Comparison of ENCODE assay signal across 1 cellular context in genomic region chr17:35807371-35808144, GRCh38.
TF ChIP-seq lines count a peak whose summit lies in the region.

No MANE protein-coding gene starts in this region.

TF ChIP-seq in K562, 482 proteins besides CTCF, POLR2A, EP300 and RAD21:
- TF ChIP-seq SMARCC2 (IDR thresholded peaks at IDR 0.05; ENCODE audit: low read depth) (no peak), MBD2 (IDR thresholded peaks at IDR 0.05; ENCODE audit: borderline replicate concordance, low read depth) (no peak), PRMT5 (CRISPR knock-in tag; IDR thresholded peaks at IDR 0.05) (no peak), TCF7L2 (IDR thresholded peaks at IDR 0.05; ENCODE audit: low read depth, low read length) (no peak), ZNF197 (CRISPR knock-in tag; IDR thresholded peaks at IDR 0.05; ENCODE audit: low read depth) (no peak), THAP12 (CRISPR knock-in tag; IDR thresholded peaks at IDR 0.05) (no peak), KDM1A (IDR thresholded peaks at IDR 0.05) (peak in 1 of 2 experiments; percentile 32; a peak in 2 of 4 replicates), SLC30A9 (CRISPR knock-in tag; IDR thresholded peaks at IDR 0.05) (no peak), ATF7 (IDR thresholded peaks at IDR 0.05) (peak; percentile 13; the same call in 1 of the 2 replicates), RCOR1 (IDR thresholded peaks at IDR 0.05; ENCODE audit: borderline replicate concordance in 1 of 2, low read depth in 2 of 2, low read length in 2 of 2) (peak in 1 of 2 experiments; percentile 91; a peak in 2 of 4 replicates), ZEB2 (IDR thresholded peaks at IDR 0.05) (peak; percentile 57), GTF2F1 (IDR thresholded peaks at IDR 0.05; ENCODE audit: low read depth, low read length) (no peak), HOMEZ (CRISPR knock-in tag; IDR thresholded peaks at IDR 0.05) (no peak), JUND (IDR thresholded peaks at IDR 0.05; ENCODE audit: borderline replicate concordance, low read depth, low read length) (peak; percentile 41; the same call in 1 of the 2 replicates), JUND (tag; IDR thresholded peaks at IDR 0.05; ENCODE audit: borderline replicate concordance, low read depth, low read length) (no peak), ZNF431 (CRISPR knock-in tag; IDR thresholded peaks at IDR 0.05) (no peak), SAP30 (IDR thresholded peaks at IDR 0.05; ENCODE audit: borderline replicate concordance, insufficient read depth, low read depth, low read length, poor library complexity, severe bottlenecking) (no peak), FUS (optimal IDR thresholded peaks at IDR 0.05; ENCODE audit: low read depth, low read length) (no peak), CC2D1A (IDR thresholded peaks at IDR 0.05) (no peak), SRSF7 (optimal IDR thresholded peaks at IDR 0.05; ENCODE audit: low read depth, low read length) (no peak), SP1 (CRISPR knock-in tag; IDR thresholded peaks at IDR 0.05) (no peak), ZBTB34 (CRISPR knock-in tag; IDR thresholded peaks at IDR 0.05) (no peak), ZNF644 (tag; IDR thresholded peaks at IDR 0.05; ENCODE audit: low read depth) (no peak), MEF2D (tag; conservative IDR thresholded peaks at IDR 0.05; ENCODE audit: low read depth) (no peak), ARID1B (IDR thresholded peaks at IDR 0.05) (0 out of 2 replicates have a peak, but pooled peaks have one; percentile 5), SOX6 (IDR thresholded peaks at IDR 0.05) (peak; percentile 53; the same call in 1 of the 2 replicates), GTF2B (IDR thresholded peaks at IDR 0.05; ENCODE audit: extremely low read depth, insufficient read length) (no peak)
- TF ChIP-seq, protein P1, sequence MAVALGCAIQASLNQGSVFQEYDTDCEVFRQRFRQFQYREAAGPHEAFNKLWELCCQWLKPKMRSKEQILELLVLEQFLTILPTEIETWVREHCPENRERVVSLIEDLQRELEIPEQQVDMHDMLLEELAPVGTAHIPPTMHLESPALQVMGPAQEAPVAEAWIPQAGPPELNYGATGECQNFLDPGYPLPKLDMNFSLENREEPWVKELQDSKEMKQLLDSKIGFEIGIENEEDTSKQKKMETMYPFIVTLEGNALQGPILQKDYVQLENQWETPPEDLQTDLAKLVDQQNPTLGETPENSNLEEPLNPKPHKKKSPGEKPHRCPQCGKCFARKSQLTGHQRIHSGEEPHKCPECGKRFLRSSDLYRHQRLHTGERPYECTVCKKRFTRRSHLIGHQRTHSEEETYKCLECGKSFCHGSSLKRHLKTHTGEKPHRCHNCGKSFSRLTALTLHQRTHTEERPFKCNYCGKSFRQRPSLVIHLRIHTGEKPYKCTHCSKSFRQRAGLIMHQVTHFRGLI (CRISPR knock-in tag; IDR thresholded peaks at IDR 0.05), result no peak
- TF ChIP-seq, protein P2, sequence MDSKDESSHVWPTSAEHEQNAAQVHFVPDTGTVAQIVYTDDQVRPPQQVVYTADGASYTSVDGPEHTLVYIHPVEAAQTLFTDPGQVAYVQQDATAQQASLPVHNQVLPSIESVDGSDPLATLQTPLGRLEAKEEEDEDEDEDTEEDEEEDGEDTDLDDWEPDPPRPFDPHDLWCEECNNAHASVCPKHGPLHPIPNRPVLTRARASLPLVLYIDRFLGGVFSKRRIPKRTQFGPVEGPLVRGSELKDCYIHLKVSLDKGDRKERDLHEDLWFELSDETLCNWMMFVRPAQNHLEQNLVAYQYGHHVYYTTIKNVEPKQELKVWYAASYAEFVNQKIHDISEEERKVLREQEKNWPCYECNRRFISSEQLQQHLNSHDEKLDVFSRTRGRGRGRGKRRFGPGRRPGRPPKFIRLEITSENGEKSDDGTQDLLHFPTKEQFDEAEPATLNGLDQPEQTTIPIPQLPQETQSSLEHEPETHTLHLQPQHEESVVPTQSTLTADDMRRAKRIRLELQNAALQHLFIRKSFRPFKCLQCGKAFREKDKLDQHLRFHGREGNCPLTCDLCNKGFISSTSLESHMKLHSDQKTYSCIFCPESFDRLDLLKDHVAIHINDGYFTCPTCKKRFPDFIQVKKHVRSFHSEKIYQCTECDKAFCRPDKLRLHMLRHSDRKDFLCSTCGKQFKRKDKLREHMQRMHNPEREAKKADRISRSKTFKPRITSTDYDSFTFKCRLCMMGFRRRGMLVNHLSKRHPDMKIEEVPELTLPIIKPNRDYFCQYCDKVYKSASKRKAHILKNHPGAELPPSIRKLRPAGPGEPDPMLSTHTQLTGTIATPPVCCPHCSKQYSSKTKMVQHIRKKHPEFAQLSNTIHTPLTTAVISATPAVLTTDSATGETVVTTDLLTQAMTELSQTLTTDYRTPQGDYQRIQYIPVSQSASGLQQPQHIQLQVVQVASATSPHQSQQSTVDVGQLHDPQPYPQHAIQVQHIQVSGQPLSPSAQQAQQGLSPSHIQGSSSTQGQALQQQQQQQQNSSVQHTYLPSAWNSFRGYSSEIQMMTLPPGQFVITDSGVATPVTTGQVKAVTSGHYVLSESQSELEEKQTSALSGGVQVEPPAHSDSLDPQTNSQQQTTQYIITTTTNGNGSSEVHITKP (IDR thresholded peaks at IDR 0.05; ENCODE audit: partially characterized antibody), result no peak
- TF ChIP-seq, protein P3, sequence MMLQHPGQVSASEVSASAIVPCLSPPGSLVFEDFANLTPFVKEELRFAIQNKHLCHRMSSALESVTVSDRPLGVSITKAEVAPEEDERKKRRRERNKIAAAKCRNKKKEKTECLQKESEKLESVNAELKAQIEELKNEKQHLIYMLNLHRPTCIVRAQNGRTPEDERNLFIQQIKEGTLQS (IDR thresholded peaks at IDR 0.05), result peak; percentile 6; the same call in 1 of the 2 replicates
- TF ChIP-seq, protein P3 (CRISPR knock-in tag; conservative IDR thresholded peaks at IDR 0.05), result no peak
